1 cellular context compared by ENCODE assay signal in the genomic region with DNA sequence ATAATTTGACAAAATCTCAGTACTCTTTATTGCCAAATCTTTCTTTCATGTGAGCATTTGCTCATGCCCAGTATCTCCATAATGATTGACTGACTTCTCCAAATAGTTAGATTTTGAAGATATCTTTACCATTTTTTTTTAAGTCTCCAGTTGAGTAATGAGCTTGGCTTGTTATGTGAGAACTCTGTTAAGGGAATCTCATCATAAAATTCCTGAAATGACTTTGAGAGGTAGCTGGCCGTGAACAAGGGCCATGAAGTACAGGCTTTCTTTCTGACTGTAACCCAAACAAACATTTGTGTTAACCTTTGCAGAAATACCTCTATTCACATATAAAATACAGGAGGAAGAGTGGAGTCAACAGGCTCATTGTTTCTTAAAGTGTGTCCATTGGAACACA.
TF ChIP-seq lines count a peak whose summit lies in the region.

No MANE protein-coding gene starts in this region.

TF ChIP-seq in GM23338, 12 proteins besides CTCF, POLR2A, EP300 and RAD21 (continued from another document):
- TF ChIP-seq ZNF462 (CRISPR knock-in tag; IDR thresholded peaks at IDR 0.05) (no peak), ZNF331 (CRISPR knock-in tag; IDR thresholded peaks at IDR 0.05; ENCODE audit: low read depth) (no peak), CREB1 (CRISPR knock-in tag; IDR thresholded peaks at IDR 0.05; ENCODE audit: low read depth) (no peak)
- TF ChIP-seq, protein P1, sequence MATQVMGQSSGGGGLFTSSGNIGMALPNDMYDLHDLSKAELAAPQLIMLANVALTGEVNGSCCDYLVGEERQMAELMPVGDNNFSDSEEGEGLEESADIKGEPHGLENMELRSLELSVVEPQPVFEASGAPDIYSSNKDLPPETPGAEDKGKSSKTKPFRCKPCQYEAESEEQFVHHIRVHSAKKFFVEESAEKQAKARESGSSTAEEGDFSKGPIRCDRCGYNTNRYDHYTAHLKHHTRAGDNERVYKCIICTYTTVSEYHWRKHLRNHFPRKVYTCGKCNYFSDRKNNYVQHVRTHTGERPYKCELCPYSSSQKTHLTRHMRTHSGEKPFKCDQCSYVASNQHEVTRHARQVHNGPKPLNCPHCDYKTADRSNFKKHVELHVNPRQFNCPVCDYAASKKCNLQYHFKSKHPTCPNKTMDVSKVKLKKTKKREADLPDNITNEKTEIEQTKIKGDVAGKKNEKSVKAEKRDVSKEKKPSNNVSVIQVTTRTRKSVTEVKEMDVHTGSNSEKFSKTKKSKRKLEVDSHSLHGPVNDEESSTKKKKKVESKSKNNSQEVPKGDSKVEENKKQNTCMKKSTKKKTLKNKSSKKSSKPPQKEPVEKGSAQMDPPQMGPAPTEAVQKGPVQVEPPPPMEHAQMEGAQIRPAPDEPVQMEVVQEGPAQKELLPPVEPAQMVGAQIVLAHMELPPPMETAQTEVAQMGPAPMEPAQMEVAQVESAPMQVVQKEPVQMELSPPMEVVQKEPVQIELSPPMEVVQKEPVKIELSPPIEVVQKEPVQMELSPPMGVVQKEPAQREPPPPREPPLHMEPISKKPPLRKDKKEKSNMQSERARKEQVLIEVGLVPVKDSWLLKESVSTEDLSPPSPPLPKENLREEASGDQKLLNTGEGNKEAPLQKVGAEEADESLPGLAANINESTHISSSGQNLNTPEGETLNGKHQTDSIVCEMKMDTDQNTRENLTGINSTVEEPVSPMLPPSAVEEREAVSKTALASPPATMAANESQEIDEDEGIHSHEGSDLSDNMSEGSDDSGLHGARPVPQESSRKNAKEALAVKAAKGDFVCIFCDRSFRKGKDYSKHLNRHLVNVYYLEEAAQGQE (IDR thresholded peaks at IDR 0.05; ENCODE audit: unreplicated experiment), result no peak
- TF ChIP-seq, protein P2, sequence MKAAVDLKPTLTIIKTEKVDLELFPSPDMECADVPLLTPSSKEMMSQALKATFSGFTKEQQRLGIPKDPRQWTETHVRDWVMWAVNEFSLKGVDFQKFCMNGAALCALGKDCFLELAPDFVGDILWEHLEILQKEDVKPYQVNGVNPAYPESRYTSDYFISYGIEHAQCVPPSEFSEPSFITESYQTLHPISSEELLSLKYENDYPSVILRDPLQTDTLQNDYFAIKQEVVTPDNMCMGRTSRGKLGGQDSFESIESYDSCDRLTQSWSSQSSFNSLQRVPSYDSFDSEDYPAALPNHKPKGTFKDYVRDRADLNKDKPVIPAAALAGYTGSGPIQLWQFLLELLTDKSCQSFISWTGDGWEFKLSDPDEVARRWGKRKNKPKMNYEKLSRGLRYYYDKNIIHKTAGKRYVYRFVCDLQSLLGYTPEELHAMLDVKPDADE (IDR thresholded peaks at IDR 0.05), result no peak
